In genomic region chr1:100643430-100644196, GRCh38 we compare ENCODE assay signal across 15 cellular contexts.
DNase-seq lines count a peak whose midpoint lies in the region; ATAC-seq and TF ChIP-seq lines count a peak whose summit lies in the region.
"Had no signal": no experiment of that assay in that cellular context is flagged by ENCODE, and none has a peak within 500 bp of the region (broad histone marks: within the 10 kb centered on the region; RNA-seq: fewer than 3 reads in every experiment).

No MANE protein-coding gene starts in this region.

- H3K9me3 ChIP-seq in skeletal muscle tissue (ENCODE audit: control insufficient read depth in 3 of 3, low read length in 3 of 3) = peaks cover 0 to 2% (median 0%) of the 10 kb centered on the region in 3 donors

- no peaks in the 10 kb centered on the region for H3K4me1 Mint-ChIP-seq in activated T-helper 2 cell treated with anti-CD3 and anti-CD28 coated beads, Interferon-gamma antibody, Interleukin-2, Interleukin-4, amounts not matched to agents 10 μg/mL and 5 μg/mL and 100 μg/mL, durations not matched to agents 14 hours and 24 hours and 36 hours (ENCODE audit: low read depth)
- no peaks in the 10 kb centered on the region for H3K4me1 Mint-ChIP-seq in activated CD4-positive, alpha-beta T cell treated with anti-CD3 and anti-CD28 coated beads, Interleukin-2, amount 10 ng/mL, durations not matched to agents 24 days and 14 days
- H3K4me1 Mint-ChIP-seq: neural crest cell had no signal

- no peaks in the 10 kb centered on the region for H3K36me3 ChIP-seq in skeletal muscle tissue (ENCODE audit: control insufficient read depth in 3 of 3, insufficient read depth in 3 of 3, low read length in 3 of 3)
- H3K36me3 ChIP-seq: BLaER1 treated with 17β-estradiol and CSF1 and Interleukin-3, amounts not matched to agents 10 nM and 100 nM; brain microvascular endothelial cell had no signal

- TF ChIP-seq CTCF in choroid plexus epithelial cell (conservative IDR thresholded peaks at IDR 0.05; ENCODE audit: low read depth, low read length) = no peak

- no peak for ATAC-seq in HG03378 (IDR thresholded peaks at IDR 0.05; ENCODE audit: unreplicated experiment)

- H3K27me3 ChIP-seq in skeletal muscle tissue (ENCODE audit: control insufficient read depth in 3 of 3, insufficient read depth in 3 of 3, low read length in 3 of 3) = no peaks in the 10 kb centered on the region
- H3K27me3 ChIP-seq: BLaER1 treated with 17β-estradiol and CSF1 and Interleukin-3, amounts not matched to agents 10 nM and 100 nM; brain microvascular endothelial cell had no signal

- H3K27me3 Mint-ChIP-seq in activated T-helper 2 cell treated with anti-CD3 and anti-CD28 coated beads, Interferon-gamma antibody, Interleukin-2, Interleukin-4, amounts not matched to agents 10 μg/mL and 5 μg/mL and 100 μg/mL, durations not matched to agents 14 hours and 24 hours and 36 hours (ENCODE audit: low read depth) = no peaks in the 10 kb centered on the region
- H3K27me3 Mint-ChIP-seq in activated CD4-positive, alpha-beta T cell treated with anti-CD3 and anti-CD28 coated beads, Interleukin-2, amount 10 ng/mL, durations not matched to agents 24 days and 14 days = no peaks in the 10 kb centered on the region

- H3K4me3 Mint-ChIP-seq in activated T-helper 2 cell treated with anti-CD3 and anti-CD28 coated beads, Interferon-gamma antibody, Interleukin-2, Interleukin-4, amounts not matched to agents 10 μg/mL and 5 μg/mL and 100 μg/mL, durations not matched to agents 14 hours and 24 hours and 36 hours (ENCODE audit: low read depth) = no peak overlapping the region
- no peak overlapping the region for H3K4me3 Mint-ChIP-seq in activated CD4-positive, alpha-beta T cell treated with anti-CD3 and anti-CD28 coated beads, Interleukin-2, amount 10 ng/mL, durations not matched to agents 24 days and 14 days
- H3K4me3 Mint-ChIP-seq: neural crest cell had no signal

- DNase-seq in HCEC 1CT (peak; percentile 13), choroid plexus epithelial cell (ENCODE audit: low read depth) (peak; percentile 51), kidney glomerular epithelial cell (lab: John Stamatoyannopoulos, UW) (peak; percentile 91)
- DNase-seq in activated T-helper 2 cell treated with anti-CD3 and anti-CD28 coated beads, Interferon-gamma antibody, Interleukin-2, Interleukin-4, amounts not matched to agents 10 μg/mL and 5 μg/mL and 100 μg/mL, durations not matched to agents 14 hours and 24 hours and 36 hours (ENCODE audit: low spot score) = no peak
- DNase-seq in activated CD4-positive, alpha-beta T cell treated with anti-CD3 and anti-CD28 coated beads, Interleukin-2, amount 10 ng/mL, durations not matched to agents 24 days and 14 days = no peak
- DNase-seq in activated CD4-positive, alpha-beta T cell treated with anti-CD3 and anti-CD28 coated beads, Interleukin-2, amount 50 U/mL, for 4 hours = no peak
- DNase-seq: brain microvascular endothelial cell, DMS79, H7, NCI-H1105, NCI-H226 had no signal

- H3K9ac ChIP-seq in skeletal muscle tissue (ENCODE audit: low read depth in 1 of 3, low read length in 3 of 3) = no peak overlapping the region
- H3K9ac ChIP-seq: BLaER1 treated with 17β-estradiol and CSF1 and Interleukin-3, amounts not matched to agents 10 nM and 100 nM had no signal

- no peak overlapping the region for H3K4me3 ChIP-seq in choroid plexus epithelial cell (ENCODE audit: low read depth, low read length)
- no peak overlapping the region for H3K4me3 ChIP-seq in skeletal muscle tissue (ENCODE audit: low read length in 3 of 3)
- H3K4me3 ChIP-seq: BLaER1 treated with 17β-estradiol and CSF1 and Interleukin-3, amounts not matched to agents 10 nM and 100 nM had no signal

- H3K27ac ChIP-seq in skeletal muscle tissue (ENCODE audit: low read depth, low read length) = peak overlapping the region; percentile 11
- H3K27ac ChIP-seq: BLaER1 treated with 17β-estradiol and CSF1 and Interleukin-3, amounts not matched to agents 10 nM and 100 nM; brain microvascular endothelial cell had no signal

- intact Hi-C loops in activated T-helper 2 cell treated with anti-CD3 and anti-CD28 coated beads, Interferon-gamma antibody, Interleukin-2, Interleukin-4, amounts not matched to agents 10 μg/mL and 5 μg/mL and 100 μg/mL, durations not matched to agents 14 hours and 24 hours and 36 hours (cut with micrococcal nuclease) = no loop called here
- intact Hi-C loops in activated CD4-positive, alpha-beta T cell treated with anti-CD3 and anti-CD28 coated beads, Interleukin-2, amount 10 ng/mL, durations not matched to agents 24 days and 14 days (cut with micrococcal nuclease) = no loop called here

- peaks cover 0 to 4% (median 3%) of the 10 kb centered on the region in 3 donors for H3K4me1 ChIP-seq in skeletal muscle tissue (ENCODE audit: control insufficient read depth in 3 of 3, insufficient read depth in 3 of 3, low read length in 3 of 3)

- H3K9me3 Mint-ChIP-seq in activated T-helper 2 cell treated with anti-CD3 and anti-CD28 coated beads, Interferon-gamma antibody, Interleukin-2, Interleukin-4, amounts not matched to agents 10 μg/mL and 5 μg/mL and 100 μg/mL, durations not matched to agents 14 hours and 24 hours and 36 hours = no peaks in the 10 kb centered on the region
- no peaks in the 10 kb centered on the region for H3K9me3 Mint-ChIP-seq in activated CD4-positive, alpha-beta T cell treated with anti-CD3 and anti-CD28 coated beads, Interleukin-2, amount 10 ng/mL, durations not matched to agents 24 days and 14 days

- H3K36me3 Mint-ChIP-seq in activated T-helper 2 cell treated with anti-CD3 and anti-CD28 coated beads, Interferon-gamma antibody, Interleukin-2, Interleukin-4, amounts not matched to agents 10 μg/mL and 5 μg/mL and 100 μg/mL, durations not matched to agents 14 hours and 24 hours and 36 hours (ENCODE audit: low read depth) = no peaks in the 10 kb centered on the region
- no peaks in the 10 kb centered on the region for H3K36me3 Mint-ChIP-seq in activated CD4-positive, alpha-beta T cell treated with anti-CD3 and anti-CD28 coated beads, Interleukin-2, amount 10 ng/mL, durations not matched to agents 24 days and 14 days (ENCODE audit: low read depth)

- H3K27ac Mint-ChIP-seq in activated T-helper 2 cell treated with anti-CD3 and anti-CD28 coated beads, Interferon-gamma antibody, Interleukin-2, Interleukin-4, amounts not matched to agents 10 μg/mL and 5 μg/mL and 100 μg/mL, durations not matched to agents 14 hours and 24 hours and 36 hours = no peak overlapping the region
- no peak overlapping the region for H3K27ac Mint-ChIP-seq in activated CD4-positive, alpha-beta T cell treated with anti-CD3 and anti-CD28 coated beads, Interleukin-2, amount 10 ng/mL, durations not matched to agents 24 days and 14 days

Comparison
In these comparisons a context has a peak if more than half of its experiments do, and no peak if none do; other contexts are left out.
1. DNase-seq: peak in HCEC 1CT (single experiment), choroid plexus epithelial cell (single experiment) and kidney glomerular epithelial cell (single experiment); none in activated T-helper 2 cell treated with anti-CD3 and anti-CD28 coated beads, Interferon-gamma antibody, Interleukin-2, Interleukin-4, amounts not matched to agents 10 μg/mL and 5 μg/mL and 100 μg/mL, durations not matched to agents 14 hours and 24 hours and 36 hours (single experiment), activated CD4-positive, alpha-beta T cell treated with anti-CD3 and anti-CD28 coated beads, Interleukin-2, amount 10 ng/mL, durations not matched to agents 24 days and 14 days (single experiment) and activated CD4-positive, alpha-beta T cell treated with anti-CD3 and anti-CD28 coated beads, Interleukin-2, amount 50 U/mL, for 4 hours (0 of 2).